22 cellular contexts compared by ENCODE assay signal in the genomic region with DNA sequence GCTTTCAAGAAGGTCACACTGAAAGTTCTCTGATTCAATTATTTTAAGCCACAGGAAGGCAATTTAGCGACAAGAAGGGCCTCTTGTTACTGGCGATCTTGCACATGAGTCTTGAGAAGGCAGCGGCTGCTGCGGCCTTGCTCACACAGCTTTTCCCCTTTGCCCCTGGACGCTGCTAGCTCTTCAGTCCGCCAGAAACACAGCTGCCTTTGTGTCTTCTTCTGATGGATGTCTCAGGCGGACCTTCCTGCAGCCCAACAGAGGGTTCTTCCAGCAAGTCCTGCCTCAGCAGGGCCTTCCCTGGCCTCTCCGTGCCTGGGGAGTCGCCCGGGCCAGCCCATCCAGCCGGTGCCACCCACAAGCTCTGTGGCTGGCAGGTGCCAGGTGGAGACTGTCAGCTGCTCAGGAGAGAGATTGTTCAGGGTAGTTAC. TPM values are rescaled to one million over a fixed set of nuclear protein-coding genes. Genes with fewer than 3 reads are reported as not detected.
DNase-seq lines count a peak whose midpoint lies in the region; TF ChIP-seq lines count a peak whose summit lies in the region.
"Had no signal": no experiment of that assay in that cellular context is flagged by ENCODE, and none has a peak within 500 bp of the region (broad histone marks: within the 10 kb centered on the region; RNA-seq: fewer than 3 reads in every experiment).

No MANE protein-coding gene starts in this region.

- H3K4me1 ChIP-seq in NT2/D1 (ENCODE audit: insufficient read depth, insufficient read length) (peaks cover 16% of the 10 kb centered on the region), mesendoderm (ENCODE audit: control insufficient read depth, low read depth, low read length) (peaks cover 10% of the 10 kb centered on the region), stomach smooth muscle (ENCODE audit: control insufficient read depth, insufficient read depth, low read length) (peaks cover 7% of the 10 kb centered on the region), breast epithelium (no peaks in the 10 kb centered on the region)
- H3K4me1 ChIP-seq: foreskin keratinocyte, parathyroid adenoma had no signal

- DNase-seq in NT2/D1 (ENCODE audit: low read depth, low spot score), result no peak
- no peak for DNase-seq in dorsolateral prefrontal cortex
- no peak for DNase-seq in mesendoderm
- no peak for DNase-seq in NCI-H345 (lab: John Stamatoyannopoulos, UW)
- DNase-seq in breast epithelium (ENCODE audit: low spot score in 2 of 2), result no peak
- DNase-seq in glutamatergic neuron, result no peak
- DNase-seq: activated T-cell treated with anti-CD3 and anti-CD28 coated beads, Interleukin-2, amount 50 U/mL, for 72 hours; CD4-positive, alpha-beta T cell; central memory CD4-positive, alpha-beta T cell; foreskin keratinocyte; KBM-7; MM.1S; naive thymus-derived CD4-positive, alpha-beta T cell; NCI-H1436; NCI-H748 treated with DMSO at 0.1 percent for 48 hours; SHP77 treated with DMSO at 0.1 percent for 48 hours; T-cell had no signal

- TF ChIP-seq CTCF in dorsolateral prefrontal cortex (IDR thresholded peaks at IDR 0.05 in 54 of 56, conservative IDR thresholded peaks at IDR 0.05 in 2 of 56; ENCODE audit: low read depth in 1 of 56, partially characterized antibody in 56 of 56) (no peak), breast epithelium (IDR thresholded peaks at IDR 0.05) (no peak), glutamatergic neuron (IDR thresholded peaks at IDR 0.05; ENCODE audit: partially characterized antibody, unreplicated experiment) (no peak)

- no peak overlapping the region for H4K8ac ChIP-seq in mesendoderm (ENCODE audit: low read depth, low read length)

- no peak overlapping the region for H3K23ac ChIP-seq in mesendoderm (ENCODE audit: low read length)

- intact Hi-C loops in dorsolateral prefrontal cortex (cut with DNase I) (no loop called here), breast epithelium (cut with DNase I; ENCODE audit: low total_unique reads) (no loop called here)

- no peak overlapping the region for H3K4me2 ChIP-seq in mesendoderm (ENCODE audit: low read length)

- H3K27ac Mint-ChIP-seq in glutamatergic neuron (ENCODE audit: unreplicated experiment), result no peak overlapping the region
- H3K27ac Mint-ChIP-seq: activated naive CD4-positive, alpha-beta T cell treated with anti-CD3 and anti-CD28 coated beads, Interleukin-2, amount 50 U/mL, for 24 hours; activated T-cell treated with anti-CD3 and anti-CD28 coated beads, Interleukin-2, amount 50 U/mL, for 72 hours; CD4-positive, alpha-beta T cell; stimulated activated effector memory CD8-positive, alpha-beta T cell treated with anti-CD3 and anti-CD28 coated beads, Interleukin-12 subunit alpha, Interleukin-12 subunit beta, amount 100 ng/mL, for 72 hours; T-cell had no signal

- H3K9me3 ChIP-seq in NT2/D1 (ENCODE audit: insufficient read depth, low read length) (no peaks in the 10 kb centered on the region), stomach smooth muscle (ENCODE audit: control insufficient read depth in 2 of 2, low read length in 2 of 2) (no peaks in the 10 kb centered on the region), breast epithelium (no peaks in the 10 kb centered on the region)

- H3K4me3 ChIP-seq in NT2/D1 (ENCODE audit: insufficient read length, low read depth), result no peak overlapping the region
- H3K4me3 ChIP-seq in dorsolateral prefrontal cortex, result no peak overlapping the region
- H3K4me3 ChIP-seq in mesendoderm (ENCODE audit: low read length), result no peak overlapping the region
- no peak overlapping the region for H3K4me3 ChIP-seq in stomach smooth muscle (ENCODE audit: low read length in 2 of 2)
- no peak overlapping the region for H3K4me3 ChIP-seq in breast epithelium

- H3K79me2 ChIP-seq in mesendoderm (ENCODE audit: control insufficient read depth, insufficient read depth, low read length), result no peaks in the 10 kb centered on the region
- H3K79me2 ChIP-seq: parathyroid adenoma had no signal

- H3K27me3 ChIP-seq in NT2/D1 (ENCODE audit: insufficient read depth, insufficient read length), result no peaks in the 10 kb centered on the region
- H3K27me3 ChIP-seq in dorsolateral prefrontal cortex, result no peaks in the 10 kb centered on the region
- H3K27me3 ChIP-seq in mesendoderm (ENCODE audit: insufficient read depth, low read length, poor library complexity), result no peaks in the 10 kb centered on the region
- no peaks in the 10 kb centered on the region for H3K27me3 ChIP-seq in stomach smooth muscle (ENCODE audit: control insufficient read depth in 1 of 2, insufficient read depth in 2 of 2, low read length in 2 of 2)
- peaks cover 0 to 3% of the 10 kb centered on the region in 2 donors for H3K27me3 ChIP-seq in breast epithelium
- H3K27me3 ChIP-seq: foreskin keratinocyte had no signal

- H3K27ac ChIP-seq in dorsolateral prefrontal cortex, result peak overlapping the region in 47 of 59 donors; percentile 5 to 81 (median 52)
- no peak overlapping the region for H3K27ac ChIP-seq in mesendoderm (ENCODE audit: low read depth, low read length)
- peak overlapping the region; percentile 37 for H3K27ac ChIP-seq in stomach smooth muscle (ENCODE audit: low read length)
- no peak overlapping the region for H3K27ac ChIP-seq in breast epithelium
- H3K27ac ChIP-seq: foreskin keratinocyte, parathyroid adenoma had no signal

- no peak overlapping the region for H3K4me3 Mint-ChIP-seq in glutamatergic neuron (ENCODE audit: unreplicated experiment)
- H3K4me3 Mint-ChIP-seq: activated naive CD4-positive, alpha-beta T cell treated with anti-CD3 and anti-CD28 coated beads, Interleukin-2, amount 50 U/mL, for 24 hours; activated T-cell treated with anti-CD3 and anti-CD28 coated beads, Interleukin-2, amount 50 U/mL, for 72 hours; CD4-positive, alpha-beta T cell; naive thymus-derived CD4-positive, alpha-beta T cell; stimulated activated effector memory CD8-positive, alpha-beta T cell treated with anti-CD3 and anti-CD28 coated beads, Interleukin-12 subunit alpha, Interleukin-12 subunit beta, amount 100 ng/mL, for 72 hours; T-cell had no signal

- H3K18ac ChIP-seq in mesendoderm (ENCODE audit: low read length), result no peak overlapping the region

- no peaks in the 10 kb centered on the region for H3K27me3 Mint-ChIP-seq in glutamatergic neuron (ENCODE audit: unreplicated experiment)

- peaks cover 3% of the 10 kb centered on the region for H3K9me3 Mint-ChIP-seq in glutamatergic neuron (ENCODE audit: unreplicated experiment)
- H3K9me3 Mint-ChIP-seq: activated naive CD4-positive, alpha-beta T cell treated with anti-CD3 and anti-CD28 coated beads, Interleukin-2, amount 50 U/mL, for 24 hours; activated T-cell treated with anti-CD3 and anti-CD28 coated beads, Interleukin-2, amount 50 U/mL, for 72 hours; CD4-positive, alpha-beta T cell; naive thymus-derived CD4-positive, alpha-beta T cell; stimulated activated effector memory CD8-positive, alpha-beta T cell treated with anti-CD3 and anti-CD28 coated beads, Interleukin-12 subunit alpha, Interleukin-12 subunit beta, amount 100 ng/mL, for 72 hours; T-cell had no signal

- no peak overlapping the region for H3K4ac ChIP-seq in mesendoderm (ENCODE audit: low read depth, low read length)

- H3K56ac ChIP-seq in mesendoderm (ENCODE audit: low read length), result peak overlapping the region; percentile 66

- no peak overlapping the region for H2BK120ac ChIP-seq in mesendoderm (ENCODE audit: low read depth, low read length)

- no peak overlapping the region for H2BK15ac ChIP-seq in mesendoderm (replicated peaks; ENCODE audit: low read depth)

- TF ChIP-seq POLR2A in breast epithelium (IDR thresholded peaks at IDR 0.05), result no peak

- H3K36me3 Mint-ChIP-seq in glutamatergic neuron (ENCODE audit: unreplicated experiment), result no peaks in the 10 kb centered on the region
- H3K36me3 Mint-ChIP-seq: activated naive CD4-positive, alpha-beta T cell treated with anti-CD3 and anti-CD28 coated beads, Interleukin-2, amount 50 U/mL, for 24 hours; naive thymus-derived CD4-positive, alpha-beta T cell; stimulated activated effector memory CD8-positive, alpha-beta T cell treated with anti-CD3 and anti-CD28 coated beads, Interleukin-12 subunit alpha, Interleukin-12 subunit beta, amount 100 ng/mL, for 72 hours; T-cell had no signal

- no CpG with 5 or more reads among the region's 11 CpGs for WGBS in mesendoderm (ENCODE audit: extremely low coverage, insufficient coverage, low lambda C conversion rate)

- H4K5ac ChIP-seq in mesendoderm (ENCODE audit: low read length), result no peak overlapping the region

- peaks cover 3% of the 10 kb centered on the region for H3K4me1 Mint-ChIP-seq in glutamatergic neuron (ENCODE audit: low read depth, unreplicated experiment)
- H3K4me1 Mint-ChIP-seq: activated naive CD4-positive, alpha-beta T cell treated with anti-CD3 and anti-CD28 coated beads, Interleukin-2, amount 50 U/mL, for 24 hours; naive thymus-derived CD4-positive, alpha-beta T cell; stimulated activated effector memory CD8-positive, alpha-beta T cell treated with anti-CD3 and anti-CD28 coated beads, Interleukin-12 subunit alpha, Interleukin-12 subunit beta, amount 100 ng/mL, for 72 hours; T-cell had no signal

- no peaks in the 10 kb centered on the region for H3K79me1 ChIP-seq in mesendoderm (ENCODE audit: low read length)

- H2BK5ac ChIP-seq in mesendoderm (ENCODE audit: low read length), result peak overlapping the region; percentile 13

- H3K9ac ChIP-seq in NT2/D1 (ENCODE audit: insufficient read length, low read depth) (peak overlapping the region; percentile 22), mesendoderm (ENCODE audit: low read length) (peak overlapping the region; percentile 10), stomach smooth muscle (ENCODE audit: low read length in 2 of 2) (no peak overlapping the region)
- H3K9ac ChIP-seq: parathyroid adenoma had no signal

- peak overlapping the region; percentile 59 for H2AK5ac ChIP-seq in mesendoderm (ENCODE audit: low read length)

- H3K36me3 ChIP-seq in NT2/D1 (ENCODE audit: insufficient read depth, insufficient read length, low read length), result no peaks in the 10 kb centered on the region
- H3K36me3 ChIP-seq in mesendoderm (ENCODE audit: control insufficient read depth, insufficient read depth, low read length), result no peaks in the 10 kb centered on the region
- no peaks in the 10 kb centered on the region for H3K36me3 ChIP-seq in stomach smooth muscle (ENCODE audit: control insufficient read depth in 2 of 2, insufficient read depth in 2 of 2, low read length in 2 of 2)
- H3K36me3 ChIP-seq in breast epithelium, result no peaks in the 10 kb centered on the region

RNA-seq across cellular contexts. Expression of a gene that starts 59.4 kb away (rescaled TPM):
- total RNA-seq in dorsolateral prefrontal cortex (10 to 100 TPM; 19.6 to 99.6 (median 55.2) TPM), breast epithelium (1 to 10 TPM in 1 of 3 donors, under 1 TPM in 2; 0.32 to 1.0 (median 0.66) TPM), glutamatergic neuron (ENCODE audit: unreplicated experiment) (8.7 TPM)
- polyA plus RNA-seq in mesendoderm (2013, experiment 1 of 2), result 0.46 TPM
- polyA plus RNA-seq in mesendoderm (2013, experiment 2 of 2), result 0.59 TPM
- total RNA-seq: activated CD8-positive, alpha-beta memory T cell treated with anti-CD3 and anti-CD28 coated beads for 36 hours; activated T-cell treated with anti-CD3 and anti-CD28 coated beads, Interleukin-2, amount 50 U/mL, for 72 hours; CD4-positive, alpha-beta T cell; naive thymus-derived CD4-positive, alpha-beta T cell had no signal
- polyA plus RNA-seq: naive thymus-derived CD4-positive, alpha-beta T cell had no signal

Comparison
In these comparisons a context has a peak if more than half of its experiments do, and no peak if none do; other contexts are left out.
1. H3K9ac ChIP-seq: peak in NT2/D1 (single experiment) and mesendoderm (single experiment); none in stomach smooth muscle (0 of 2).
2. H3K27ac ChIP-seq: peak in dorsolateral prefrontal cortex (47 of 59) and stomach smooth muscle (single experiment); none in mesendoderm (single experiment) and breast epithelium (0 of 2).